ENCODE assay signal across 9 cellular contexts in the genomic region with DNA sequence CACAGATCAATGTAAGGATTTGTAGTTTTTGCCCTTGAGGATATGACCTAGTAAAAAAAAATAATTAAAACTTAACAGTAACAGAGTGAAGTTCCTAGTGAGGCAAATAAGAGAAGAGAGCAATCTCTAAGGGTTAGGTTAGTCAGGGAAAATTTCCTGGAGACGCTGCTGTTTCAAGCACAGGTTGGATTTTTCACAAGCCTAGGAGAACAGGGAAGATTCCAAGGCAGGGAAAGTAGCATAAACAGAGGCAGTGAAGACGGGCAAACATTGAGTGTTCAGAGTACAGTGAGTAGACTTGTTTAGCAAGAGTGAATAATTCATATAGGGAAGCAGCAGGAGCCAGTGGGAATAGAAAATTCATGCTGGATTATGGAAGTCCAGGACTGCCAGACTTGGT.
"Had no signal": no experiment of that assay in that cellular context is flagged by ENCODE, and none has a peak within 500 bp of the region (broad histone marks: within the 10 kb centered on the region; RNA-seq: fewer than 3 reads in every experiment).

No MANE protein-coding gene starts in this region.

- H3K27ac ChIP-seq: HL-60 had no signal

- H3K27ac Mint-ChIP-seq: GM23338, H9, IgD-negative memory B cell had no signal

- DNase-seq: H9, HCEC 1CT, KBM-7 had no signal

- H3K9me3 Mint-ChIP-seq: GM23338, IgD-negative memory B cell had no signal

- H3K36me3 Mint-ChIP-seq: IgD-negative memory B cell had no signal

- H3K27me3 Mint-ChIP-seq: IgD-negative memory B cell had no signal

- H3K4me1 Mint-ChIP-seq: IgD-negative memory B cell had no signal

- H3K4me3 Mint-ChIP-seq: GM23338, H9, IgD-negative memory B cell had no signal

- H3K4me3 ChIP-seq: GM23338 had no signal

- FAIRE-seq: H1, H54, HepG2 had no signal

- ATAC-seq: GM23338, HepG2 had no signal
